ENCODE assay signal across 11 cellular contexts in genomic region chr4:40264497-40264896, GRCh38.
A peak's percentile ranks its signal among the peaks of the same experiment; 100 is the strongest.
DNase-seq lines count a peak whose midpoint lies in the region; ATAC-seq, FAIRE-seq and TF ChIP-seq lines count a peak whose summit lies in the region.
"Had no signal": no experiment of that assay in that cellular context is flagged by ENCODE, and none has a peak within 500 bp of the region (broad histone marks: within the 10 kb centered on the region; RNA-seq: fewer than 3 reads in every experiment).

No MANE protein-coding gene starts in this region.

- in situ Hi-C loops in K562 (cut with MboI), result no loop called here

- no peak overlapping the region for H3K4me3 Mint-ChIP-seq in mesothelial cell of epicardium

- peak overlapping the region; percentile 43 for H3K27ac Mint-ChIP-seq in mesothelial cell of epicardium

- TF ChIP-seq CTCF in K562 (IDR thresholded peaks at IDR 0.05 in 2 of 3, conservative IDR thresholded peaks at IDR 0.05 in 1 of 3; ENCODE audit: insufficient read depth in 2 of 3, low read depth in 1 of 3, low read length in 3 of 3) (no peak), mesothelial cell of epicardium (IDR thresholded peaks at IDR 0.05; ENCODE audit: unreplicated experiment) (no peak)

- peaks cover 36% of the 10 kb centered on the region for H3K4me1 Mint-ChIP-seq in mesothelial cell of epicardium

- WGBS in K562 (ENCODE audit: insufficient coverage, low coverage, missing lambda C conversion rate), result 54% methylated on average over 6 of the region's 6 CpGs

- no peak for FAIRE-seq in K562 (lab: Jason Lieb, UNC)
- FAIRE-seq: endothelial cell of umbilical vein had no signal

- H3K79me2 ChIP-seq in K562 (ENCODE audit: control insufficient read depth, insufficient read depth, low read length), result no peaks in the 10 kb centered on the region

- TF ChIP-seq EP300 in K562 (IDR thresholded peaks at IDR 0.05; ENCODE audit: low read length), result no peak

- no peaks in the 10 kb centered on the region for H4K20me1 ChIP-seq in K562 (replicated peaks; ENCODE audit: control insufficient read depth, insufficient read depth, low read length)

- H3K4me1 ChIP-seq in K562 (replicated peaks in 1 of 2; ENCODE audit: control insufficient read depth in 2 of 2, insufficient read depth in 2 of 2, low read length in 2 of 2), result peaks cover 10 to 19% of the 10 kb centered on the region in 2 experiments

- BruUV-seq in K562 (replicated peaks; lab: Mats Ljungman, UMichigan), result no TSS peak

- ATAC-seq in K562 (no peak), GM21737 (IDR thresholded peaks at IDR 0.05; ENCODE audit: unreplicated experiment) (no peak), HG03439 (IDR thresholded peaks at IDR 0.05; ENCODE audit: unreplicated experiment) (no peak)

- H3K27ac ChIP-seq in K562 (ENCODE audit: extremely low read depth, low read depth, low read length), result no peak overlapping the region

- no peak for TF ChIP-seq RAD21 in K562 (CRISPR knock-in tag; conservative IDR thresholded peaks at IDR 0.05 in 1 of 2, IDR thresholded peaks at IDR 0.05 in 1 of 2)

- intact Hi-C loops in K562 (cut with micrococcal nuclease), result no loop called here

- TF ChIP-seq POLR2A in K562 (conservative IDR thresholded peaks at IDR 0.05), result no peak

- no peaks in the 10 kb centered on the region for H3K27me3 Mint-ChIP-seq in mesothelial cell of epicardium (ENCODE audit: low read depth)

- H3K9me1 ChIP-seq in K562 (ENCODE audit: control insufficient read depth, insufficient read depth, low read length), result no peaks in the 10 kb centered on the region

- CTCF ChIA-PET in K562 (lab: Yijun Ruan, JAX; ENCODE audit: low intra/inter-chr PET ratio), result no interaction called here

- H3K36me3 ChIP-seq in K562 (ENCODE audit: control insufficient read depth, insufficient read depth, low read length), result no peaks in the 10 kb centered on the region
- H3K36me3 ChIP-seq: left ventricle myocardium inferior had no signal

- no peak overlapping the region for H3K9ac ChIP-seq in K562 (ENCODE audit: insufficient read depth in 1 of 2, low read depth in 2 of 2, low read length in 2 of 2)

- no peak overlapping the region for H3K4me3 ChIP-seq in K562
- H3K4me3 ChIP-seq: left ventricle myocardium inferior had no signal

- H3K9me3 ChIP-seq in K562 (replicated peaks; ENCODE audit: control insufficient read depth, insufficient read depth, low read depth, low read length), result no peaks in the 10 kb centered on the region
- H3K9me3 ChIP-seq: left ventricle myocardium inferior had no signal

- no peak overlapping the region for H2AFZ ChIP-seq in K562 (ENCODE audit: low read depth, low read length)

- POLR2A ChIA-PET in K562 (lab: Yijun Ruan, JAX), result interaction anchor here (0.7 to 1.1 kb wide), 3 partner anchors 24 to 813 kb away, joined by 3 to 5 read pairs (median 3); no protein-coding TSS in a partner anchor

- H3K9me3 Mint-ChIP-seq in mesothelial cell of epicardium, result peaks cover 15% of the 10 kb centered on the region

- peak; percentile 61 for DNase-seq in EH (ENCODE audit: low read depth)
- peak; percentile 62 for DNase-seq in M059J (ENCODE audit: low read depth)
- no peak for DNase-seq in K562 (ENCODE audit: extremely low read depth in 1 of 4, low spot score in 3 of 4)
- no peak for DNase-seq in mesothelial cell of epicardium (ENCODE audit: low spot score in 2 of 2, unreplicated experiment in 2 of 2)
- DNase-seq in mucosa of gallbladder (ENCODE audit: low spot score), result no peak
- DNase-seq in NCI-H1436 treated with DMSO at 0.1 percent for 48 hours (lab: John Stamatoyannopoulos, UW), result no peak
- DNase-seq: T-helper 9 cell had no signal

- no peaks in the 10 kb centered on the region for H3K27me3 ChIP-seq in K562 (ENCODE audit: control insufficient read depth in 2 of 2, insufficient read depth in 2 of 2, low read length in 2 of 2)

- no peak overlapping the region for H3K4me2 ChIP-seq in K562 (ENCODE audit: insufficient read depth, low read length)

- H3K36me3 Mint-ChIP-seq in mesothelial cell of epicardium, result no peaks in the 10 kb centered on the region

TF ChIP-seq in K562, 482 proteins besides CTCF, POLR2A, EP300 and RAD21 (continues in another document):
- no peak for TF ChIP-seq RUNX1 (IDR thresholded peaks at IDR 0.05; ENCODE audit: low read depth)
- TF ChIP-seq MAFG (tag; conservative IDR thresholded peaks at IDR 0.05), result peak; percentile 57
- peak; percentile 66; the same call in 1 of the 2 replicates for TF ChIP-seq C11orf30 (IDR thresholded peaks at IDR 0.05; ENCODE audit: low read depth)
- no peak for TF ChIP-seq TCF7 (IDR thresholded peaks at IDR 0.05; ENCODE audit: borderline replicate concordance)
- TF ChIP-seq TCF3 (CRISPR knock-in tag; IDR thresholded peaks at IDR 0.05), result no peak
- TF ChIP-seq CBX1 (IDR thresholded peaks at IDR 0.05; ENCODE audit: low read depth), result no peak
- no peak for TF ChIP-seq SP2 (IDR thresholded peaks at IDR 0.05; ENCODE audit: extremely low read depth, low read depth, low read length, poor library complexity, severe bottlenecking)
- TF ChIP-seq ETV6 (IDR thresholded peaks at IDR 0.05; ENCODE audit: borderline replicate concordance in 1 of 2, low read depth in 2 of 2, low read length in 1 of 2), result no peak
- no peak for TF ChIP-seq ETV6 (CRISPR knock-in tag; IDR thresholded peaks at IDR 0.05; ENCODE audit: borderline replicate concordance)
- no peak for TF ChIP-seq ZNF699 (CRISPR knock-in tag; IDR thresholded peaks at IDR 0.05; ENCODE audit: insufficient replicate concordance)
- no peak for TF ChIP-seq HBP1 (CRISPR knock-in tag; IDR thresholded peaks at IDR 0.05)
- no peak for TF ChIP-seq ZNF436 (CRISPR knock-in tag; IDR thresholded peaks at IDR 0.05)
- no peak for TF ChIP-seq SUPT5H (IDR thresholded peaks at IDR 0.05)
- TF ChIP-seq ARNT (IDR thresholded peaks at IDR 0.05), result no peak
- TF ChIP-seq SMARCE1 (IDR thresholded peaks at IDR 0.05), result no peak
- TF ChIP-seq DPF2 (IDR thresholded peaks at IDR 0.05), result no peak
- no peak for TF ChIP-seq PYGO2 (tag; IDR thresholded peaks at IDR 0.05)
- no peak for TF ChIP-seq SMARCA5 (IDR thresholded peaks at IDR 0.05)
- TF ChIP-seq NR3C1 (CRISPR knock-in tag; IDR thresholded peaks at IDR 0.05), result no peak
- no peak for TF ChIP-seq SMAD4 (CRISPR knock-in tag; conservative IDR thresholded peaks at IDR 0.05)
- TF ChIP-seq GABPA (tag; conservative IDR thresholded peaks at IDR 0.05; ENCODE audit: low read depth), result no peak
- TF ChIP-seq PPARD (CRISPR knock-in tag; IDR thresholded peaks at IDR 0.05), result no peak
- TF ChIP-seq TOE1 (IDR thresholded peaks at IDR 0.05; ENCODE audit: borderline replicate concordance), result no peak
- TF ChIP-seq TOE1 (CRISPR knock-in tag; IDR thresholded peaks at IDR 0.05; ENCODE audit: borderline replicate concordance, low read depth), result no peak
- TF ChIP-seq ZNF354B (CRISPR knock-in tag; IDR thresholded peaks at IDR 0.05), result no peak
- no peak for TF ChIP-seq CREM (IDR thresholded peaks at IDR 0.05; ENCODE audit: low read depth)
- no peak for TF ChIP-seq MCM7 (IDR thresholded peaks at IDR 0.05)
- TF ChIP-seq ZNF133 (CRISPR knock-in tag; IDR thresholded peaks at IDR 0.05), result no peak
- TF ChIP-seq TRIM24 (IDR thresholded peaks at IDR 0.05), result peak; percentile 11 to 13; a peak in 1 of 4 replicates
- TF ChIP-seq BCLAF1 (IDR thresholded peaks at IDR 0.05; ENCODE audit: borderline replicate concordance in 1 of 2, control insufficient read depth in 1 of 2, low read depth in 2 of 2, low read length in 1 of 2), result no peak
- TF ChIP-seq BMI1 (IDR thresholded peaks at IDR 0.05; ENCODE audit: low read length), result no peak
- TF ChIP-seq HDGF (IDR thresholded peaks at IDR 0.05), result no peak
- TF ChIP-seq SNIP1 (IDR thresholded peaks at IDR 0.05; ENCODE audit: low read depth), result no peak
- TF ChIP-seq FOXA1 (IDR thresholded peaks at IDR 0.05; ENCODE audit: borderline replicate concordance), result no peak
- no peak for TF ChIP-seq ZNF75A (CRISPR knock-in tag; IDR thresholded peaks at IDR 0.05)
- no peak for TF ChIP-seq CAMTA2 (CRISPR knock-in tag; conservative IDR thresholded peaks at IDR 0.05)
- TF ChIP-seq SIX5 (IDR thresholded peaks at IDR 0.05; ENCODE audit: borderline replicate concordance in 1 of 2, insufficient read depth in 1 of 2, low read depth in 1 of 2, low read length in 2 of 2), result no peak
- TF ChIP-seq ZKSCAN3 (CRISPR knock-in tag; IDR thresholded peaks at IDR 0.05), result no peak

Comparison
In these comparisons a context has a peak if more than half of its experiments do, and no peak if none do; other contexts are left out.
1. DNase-seq: peak in EH (single experiment) and M059J (single experiment); none in K562 (0 of 4), mesothelial cell of epicardium (0 of 2), mucosa of gallbladder (single experiment) and NCI-H1436 treated with DMSO at 0.1 percent for 48 hours (single experiment).